ENCODE assay signal across 8 cellular contexts in genomic region chr4:139556735-139557505, GRCh38. TPM values are rescaled to one million over a fixed set of nuclear protein-coding genes. Genes with fewer than 3 reads are reported as not detected.
DNase-seq lines count a peak whose midpoint lies in the region; ATAC-seq and TF ChIP-seq lines count a peak whose summit lies in the region.

No MANE protein-coding gene starts in this region.

- H3K4me3 ChIP-seq in HL-60 (replicated peaks; ENCODE audit: insufficient read depth, low read length): peak overlapping the region; percentile 78
- H3K4me3 ChIP-seq in mononuclear cell (ENCODE audit: low read length): peak overlapping the region; percentile 69

- peaks cover 51% of the 10 kb centered on the region for H3K4me1 ChIP-seq in mononuclear cell (ENCODE audit: insufficient read depth, low read length)

- ATAC-seq in GM18517 (IDR thresholded peaks at IDR 0.05; ENCODE audit: unreplicated experiment) (peak; percentile 39), HG03039 (IDR thresholded peaks at IDR 0.05; ENCODE audit: unreplicated experiment) (no peak)
- ATAC-seq in activated CD8-positive, alpha-beta T cell treated with anti-CD3 and anti-CD28 coated beads for 36 hours: peak; percentile 32
- ATAC-seq in effector memory CD8-positive, alpha-beta T cell (replicated peaks): peak; percentile 38

- DNase-seq in HL-60 (ENCODE audit: low read depth in 1 of 2, low spot score in 1 of 2) (peak; percentile 56 to 71), NCI-H748 treated with DMSO at 0.1 percent for 48 hours (lab: John Stamatoyannopoulos, UW) (peak; percentile 52)
- peak; percentile 75 for DNase-seq in activated CD8-positive, alpha-beta T cell treated with anti-CD3 and anti-CD28 coated beads for 36 hours
- peak; percentile 53 to 61 (median 58) for DNase-seq in effector memory CD8-positive, alpha-beta T cell
- peak; percentile 15 for DNase-seq in stimulated activated CD8-positive, alpha-beta memory T cell treated with anti-CD3 and anti-CD28 coated beads, Interleukin-4, amount 100 ng/mL, for 24 hours (ENCODE audit: low read depth)

- H3K4me3 Mint-ChIP-seq in activated CD8-positive, alpha-beta T cell treated with anti-CD3 and anti-CD28 coated beads for 36 hours: peak overlapping the region; percentile 93
- peak overlapping the region; percentile 99 to 100 for H3K4me3 Mint-ChIP-seq in effector memory CD8-positive, alpha-beta T cell

- no peaks in the 10 kb centered on the region for H3K9me3 Mint-ChIP-seq in activated CD8-positive, alpha-beta T cell treated with anti-CD3 and anti-CD28 coated beads for 36 hours
- no peaks in the 10 kb centered on the region for H3K9me3 Mint-ChIP-seq in effector memory CD8-positive, alpha-beta T cell

- H3K9me3 ChIP-seq in mononuclear cell (ENCODE audit: low read depth, low read length): no peaks in the 10 kb centered on the region

- H3K27me3 Mint-ChIP-seq in activated CD8-positive, alpha-beta T cell treated with anti-CD3 and anti-CD28 coated beads for 36 hours: peaks cover 11% of the 10 kb centered on the region
- no peaks in the 10 kb centered on the region for H3K27me3 Mint-ChIP-seq in effector memory CD8-positive, alpha-beta T cell

- TF ChIP-seq CTCF in HL-60 (IDR thresholded peaks at IDR 0.05; ENCODE audit: insufficient read depth, low read length): no peak
- TF ChIP-seq CTCF in activated CD8-positive, alpha-beta T cell treated with anti-CD3 and anti-CD28 coated beads for 36 hours (IDR thresholded peaks at IDR 0.05): no peak

- peaks cover 48% of the 10 kb centered on the region for H3K4me1 Mint-ChIP-seq in activated CD8-positive, alpha-beta T cell treated with anti-CD3 and anti-CD28 coated beads for 36 hours (ENCODE audit: low read depth)
- peaks cover 38 to 39% of the 10 kb centered on the region in 2 donors for H3K4me1 Mint-ChIP-seq in effector memory CD8-positive, alpha-beta T cell (ENCODE audit: low read depth in 2 of 2)

- peak overlapping the region; percentile 73 for H3K27ac ChIP-seq in HL-60 (replicated peaks)

- H3K27me3 ChIP-seq in HL-60 (ENCODE audit: insufficient read depth, poor library complexity, severe bottlenecking): no peaks in the 10 kb centered on the region
- H3K27me3 ChIP-seq in mononuclear cell (ENCODE audit: insufficient read depth, low read length): peaks cover 3% of the 10 kb centered on the region

- CTCF ChIA-PET in activated CD8-positive, alpha-beta T cell treated with anti-CD3 and anti-CD28 coated beads for 36 hours (lab: Charles Lee): interaction anchor here (0.7 to 2.7 kb wide), 5 partner anchors 10 to 100 kb away, joined by 3 to 7 read pairs (median 3); no protein-coding TSS in a partner anchor

- intact Hi-C loops in activated CD8-positive, alpha-beta T cell treated with anti-CD3 and anti-CD28 coated beads for 36 hours (cut with micrococcal nuclease): no loop called here

- POLR2A ChIA-PET in activated CD8-positive, alpha-beta T cell treated with anti-CD3 and anti-CD28 coated beads for 36 hours (lab: Charles Lee): interaction anchor here (0.7 to 3.3 kb wide), 8 partner anchors 12 to 131 kb away, joined by 3 to 14 read pairs (median 4); partner anchors contain the start of gene RAB33B

- peaks cover 4% of the 10 kb centered on the region for H3K36me3 Mint-ChIP-seq in activated CD8-positive, alpha-beta T cell treated with anti-CD3 and anti-CD28 coated beads for 36 hours (ENCODE audit: low read depth)
- peaks cover 46% of the 10 kb centered on the region for H3K36me3 Mint-ChIP-seq in effector memory CD8-positive, alpha-beta T cell (ENCODE audit: insufficient read depth)

- H3K27ac Mint-ChIP-seq in activated CD8-positive, alpha-beta T cell treated with anti-CD3 and anti-CD28 coated beads for 36 hours: peak overlapping the region; percentile 95
- peak overlapping the region; percentile 99 to 100 for H3K27ac Mint-ChIP-seq in effector memory CD8-positive, alpha-beta T cell

RNA-seq across cellular contexts. Expression of gene SETD7, which starts 0.9 kb away (rescaled TPM):
- total RNA-seq in activated CD8-positive, alpha-beta T cell treated with anti-CD3 and anti-CD28 coated beads for 36 hours: 10 to 100 TPM; 10.4 to 12.1 TPM
- 33.2 TPM for total RNA-seq in mononuclear cell

Comparison
In these comparisons a context has a peak if more than half of its experiments do, and no peak if none do; other contexts are left out.
1. DNase-seq: peak in every context shown above with its lines; median percentile 75 in activated CD8-positive, alpha-beta T cell treated with anti-CD3 and anti-CD28 coated beads for 36 hours; 64 in HL-60; 58 in effector memory CD8-positive, alpha-beta T cell; 52 in NCI-H748 treated with DMSO at 0.1 percent for 48 hours; 15 in stimulated activated CD8-positive, alpha-beta memory T cell treated with anti-CD3 and anti-CD28 coated beads, Interleukin-4, amount 100 ng/mL, for 24 hours.